Comparison of ENCODE assay signal across 21 cellular contexts in genomic region chr2:29405266-29405665, GRCh38.
"Had no signal": no experiment of that assay in that cellular context is flagged by ENCODE, and none has a peak within 500 bp of the region (broad histone marks: within the 10 kb centered on the region; RNA-seq: fewer than 3 reads in every experiment).

No MANE protein-coding gene starts in this region.

- H3K4me1 ChIP-seq: upper lobe of left lung had no signal

- H3K4me3 ChIP-seq: cardiac muscle cell, smooth muscle cell, thoracic aorta, upper lobe of left lung had no signal

- DNase-seq: activated CD4-positive, alpha-beta memory T cell treated with anti-CD3 and anti-CD28 coated beads, Interleukin-2, amount 10 ng/mL, durations not matched to agents 7 days and 5 days; activated CD4-positive, alpha-beta T cell treated with anti-CD3 and anti-CD28 coated beads, Interleukin-2, amount 10 ng/mL, durations not matched to agents 24 days and 14 days; activated effector memory CD4-positive, alpha-beta T cell treated with anti-CD3 and anti-CD28 coated beads, Interleukin-2, amount 50 U/mL, for 16 hours; activated naive CD4-positive, alpha-beta T cell treated with anti-CD3 and anti-CD28 coated beads, Interleukin-2, amount 10 ng/mL, durations not matched to agents 7 days and 5 days; activated T-cell treated with anti-CD3 and anti-CD28 coated beads, Interleukin-2, amount 50 U/mL, for 72 hours; amygdala; cortex of kidney; left colon; naive B cell; nucleus accumbens; posterior cingulate gyrus; stimulated activated CD4-positive, alpha-beta T cell treated with anti-CD3 and anti-CD28 coated beads, Interleukin-15, amount 100 ng/mL, for 24 hours; stimulated activated CD4-positive, alpha-beta T cell treated with anti-CD3 and anti-CD28 coated beads, Interleukin-2, amount 100 ng/mL, for 48 hours; stimulated activated CD8-positive, alpha-beta memory T cell treated with anti-CD3 and anti-CD28 coated beads, Interleukin-4, amount 100 ng/mL, for 48 hours; stimulated activated naive B cell treated with anti-CD40 and anti-IgM and Interleukin-4, amounts not matched to agents 10 μg/mL and 1 μg/mL and 100 μg/mL, for 72 hours; upper lobe of left lung had no signal

- H3K36me3 ChIP-seq: cardiac muscle cell, thoracic aorta, upper lobe of left lung had no signal

- H3K4me2 ChIP-seq: smooth muscle cell had no signal

- H3K27me3 ChIP-seq: cardiac muscle cell, upper lobe of left lung had no signal

- H3K9me3 ChIP-seq: thoracic aorta, upper lobe of left lung had no signal

- H3K27ac ChIP-seq: cardiac muscle cell, thoracic aorta, upper lobe of left lung had no signal

- ATAC-seq: activated CD4-positive, CD25-positive, alpha-beta regulatory T cell treated with anti-CD3 and anti-CD28 coated beads, Interleukin-2, amount 50 U/mL, for 24 hours; activated T-cell treated with anti-CD3 and anti-CD28 coated beads, Interleukin-2, amount 50 U/mL, for 72 hours; left colon; sciatic nerve; stimulated activated naive B cell treated with anti-CD40 and anti-IgM and Interleukin-4, amounts not matched to agents 10 μg/mL and 1 μg/mL and 100 μg/mL, for 72 hours had no signal
